1 cellular context compared by ENCODE assay signal in genomic region chr4:61199869-61200194, GRCh38.
TF ChIP-seq lines count a peak whose summit lies in the region.

No MANE protein-coding gene starts in this region.

TF ChIP-seq in GM23338, 12 proteins besides CTCF, POLR2A, EP300 and RAD21 (continued from another document):
- no peak for TF ChIP-seq ETS1 (IDR thresholded peaks at IDR 0.05)
- no peak for TF ChIP-seq EZH2phosphoT487 (IDR thresholded peaks at IDR 0.05; ENCODE audit: unreplicated experiment)
- TF ChIP-seq STAT1 (IDR thresholded peaks at IDR 0.05; ENCODE audit: unreplicated experiment), result no peak
- no peak for TF ChIP-seq EZH2 (IDR thresholded peaks at IDR 0.05; ENCODE audit: low read depth, unreplicated experiment)
- TF ChIP-seq JUNB (IDR thresholded peaks at IDR 0.05; ENCODE audit: unreplicated experiment), result no peak
- no peak for TF ChIP-seq ZNF114 (CRISPR knock-in tag; IDR thresholded peaks at IDR 0.05)
